In the genomic region with DNA sequence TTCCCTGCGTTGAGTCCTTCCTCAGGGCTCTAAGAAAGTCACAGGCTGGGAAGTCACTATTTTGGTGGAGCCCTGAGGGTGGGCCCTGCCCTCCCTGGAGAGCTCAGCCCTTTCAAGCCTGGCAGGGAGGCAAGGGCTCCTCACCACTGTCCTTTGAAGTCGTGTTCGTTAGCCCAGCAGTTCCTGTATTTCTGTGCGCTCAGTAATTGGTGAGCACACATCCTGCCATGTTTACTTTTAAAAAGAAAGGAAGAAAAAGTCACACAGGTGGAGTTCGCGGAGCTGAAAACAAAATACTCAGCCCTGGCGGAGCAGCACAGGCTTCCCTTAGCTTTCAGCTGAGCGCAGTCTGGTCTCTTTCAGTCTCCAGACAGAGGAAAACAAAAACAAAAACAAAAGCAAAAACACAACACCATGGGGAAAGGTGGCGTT, we compare ENCODE assay signal across 9 cellular contexts. TPM values are rescaled to one million over a fixed set of nuclear protein-coding genes. Genes with fewer than 3 reads are reported as not detected.
A peak's percentile ranks its signal among the peaks of the same experiment; 100 is the strongest.
DNase-seq lines count a peak whose midpoint lies in the region; TF ChIP-seq lines count a peak whose summit lies in the region.
"Had no signal": no experiment of that assay in that cellular context is flagged by ENCODE, and none has a peak within 500 bp of the region (broad histone marks: within the 10 kb centered on the region; RNA-seq: fewer than 3 reads in every experiment).

No MANE protein-coding gene starts in this region.

- H3K9me3 ChIP-seq in mononuclear cell (ENCODE audit: low read depth, low read length) = no peaks in the 10 kb centered on the region

- TF ChIP-seq CTCF in LNCaP clone FGC (IDR thresholded peaks at IDR 0.05; ENCODE audit: control insufficient read depth, extremely low read depth, insufficient read depth) (no peak), foreskin fibroblast (IDR thresholded peaks at IDR 0.05; ENCODE audit: low read depth, low read length) (no peak)

- H3K4me3 ChIP-seq in LNCaP clone FGC (ENCODE audit: low read depth, low read length) (0 out of 2 replicates have a peak overlapping the region, but pooled peaks have one; percentile 4), mononuclear cell (ENCODE audit: low read length) (peak overlapping the region; percentile 28), foreskin fibroblast (ENCODE audit: low read depth in 1 of 2, low read length in 2 of 2) (no peak overlapping the region)

- peaks cover 65% of the 10 kb centered on the region for H3K4me1 ChIP-seq in mononuclear cell (ENCODE audit: insufficient read depth, low read length)

- H3K27me3 ChIP-seq in mononuclear cell (ENCODE audit: insufficient read depth, low read length) = no peaks in the 10 kb centered on the region

- DNase-seq in ELF-1 (ENCODE audit: low read depth, low spot score) (peak; percentile 53), LNCaP clone FGC (ENCODE audit: low read depth) (no peak), middle frontal gyrus (ENCODE audit: extremely low spot score, low spot score) (no peak), foreskin fibroblast (no peak), SK-N-DZ (ENCODE audit: low spot score) (no peak), hypothalamus (lab: John Stamatoyannopoulos, UW) (no peak)
- peak; percentile 69 for DNase-seq in activated T-cell treated with anti-CD3 and anti-CD28 coated beads, Interleukin-2, amount 50 U/mL, for 48 hours
- DNase-seq: trophoblast cell had no signal

RNA-seq across cellular contexts. Expression of a gene that starts 37.1 kb away (rescaled TPM):
- 43.2 TPM for total RNA-seq in mononuclear cell
- 0.07 and 0.35 TPM in 2 replicates for polyA plus RNA-seq in SK-N-DZ (2014; cell fraction: cytosol; rRNA removed)
- polyA plus RNA-seq in SK-N-DZ (2014; cell fraction: nucleus; rRNA removed) = not detected in 2 replicates

Comparison
In these comparisons a context has a peak if more than half of its experiments do, and no peak if none do; other contexts are left out.
1. DNase-seq: peak in ELF-1 (single experiment) and activated T-cell treated with anti-CD3 and anti-CD28 coated beads, Interleukin-2, amount 50 U/mL, for 48 hours (2 of 2); none in LNCaP clone FGC (single experiment), middle frontal gyrus (single experiment), foreskin fibroblast (0 of 2), SK-N-DZ (single experiment) and hypothalamus (0 of 51).
2. H3K4me3 ChIP-seq: peak in LNCaP clone FGC (single experiment) and mononuclear cell (single experiment); none in foreskin fibroblast (0 of 2).